9 cellular contexts compared by ENCODE assay signal in genomic region chr21:36065497-36066036, GRCh38. TPM values are rescaled to one million over a fixed set of nuclear protein-coding genes. Genes with fewer than 3 reads are reported as not detected.
DNase-seq lines count a peak whose midpoint lies in the region; ATAC-seq and TF ChIP-seq lines count a peak whose summit lies in the region.
"Had no signal": no experiment of that assay in that cellular context is flagged by ENCODE, and none has a peak within 500 bp of the region (broad histone marks: within the 10 kb centered on the region; RNA-seq: fewer than 3 reads in every experiment).

No MANE protein-coding gene starts in this region.

- peaks cover 0 to 5% (median 3%) of the 10 kb centered on the region in 3 donors for H3K9me3 ChIP-seq in esophagus squamous epithelium

- no peaks in the 10 kb centered on the region for H3K36me3 ChIP-seq in esophagus squamous epithelium

- no peak for TF ChIP-seq CTCF in esophagus squamous epithelium (IDR thresholded peaks at IDR 0.05)

- H3K36me3 Mint-ChIP-seq in activated naive CD4-positive, alpha-beta T cell treated with anti-CD3 and anti-CD28 coated beads, Interleukin-2, amount 50 U/mL, for 72 hours: peaks cover 18 to 20% of the 10 kb centered on the region in 2 donors

- peaks cover 0 to 27% (median 9%) of the 10 kb centered on the region in 3 donors for H3K4me1 ChIP-seq in esophagus squamous epithelium

- H3K27ac Mint-ChIP-seq in activated naive CD4-positive, alpha-beta T cell treated with anti-CD3 and anti-CD28 coated beads, Interleukin-2, amount 50 U/mL, for 72 hours: peak overlapping the region; percentile 9 to 23

- H3K9me3 Mint-ChIP-seq in activated naive CD4-positive, alpha-beta T cell treated with anti-CD3 and anti-CD28 coated beads, Interleukin-2, amount 50 U/mL, for 72 hours: peaks cover 4 to 6% of the 10 kb centered on the region in 2 donors

- DNase-seq in ELR (ENCODE audit: low read depth) (peak; percentile 73), Kasumi-1 (lab: John Stamatoyannopoulos, UW) (peak; percentile 14 to 34), left lobe of liver (ENCODE audit: low spot score) (no peak), esophagus squamous epithelium (lab: John Stamatoyannopoulos, UW) (no peak)
- DNase-seq in activated naive CD4-positive, alpha-beta T cell treated with anti-CD3 and anti-CD28 coated beads, Interleukin-2, amount 50 U/mL, for 72 hours (ENCODE audit: low spot score in 2 of 2): peak in 1 of 2 donors; percentile 13
- DNase-seq in activated T-cell treated with anti-CD3 and anti-CD28 coated beads, Interleukin-2, amount 50 U/mL, for 48 hours: no peak

- ATAC-seq in activated naive CD4-positive, alpha-beta T cell treated with anti-CD3 and anti-CD28 coated beads, Interleukin-2, amount 50 U/mL, for 72 hours: peak; percentile 53 to 79
- peak; percentile 46 for ATAC-seq in left lobe of liver
- no peak for ATAC-seq in GM19397 (IDR thresholded peaks at IDR 0.05; ENCODE audit: unreplicated experiment)
- ATAC-seq: foreskin keratinocyte had no signal

- H3K27me3 ChIP-seq in esophagus squamous epithelium: no peaks in the 10 kb centered on the region
- H3K27me3 ChIP-seq: foreskin keratinocyte had no signal

- peak overlapping the region in 1 of 4 donors; percentile 29 for H3K27ac ChIP-seq in esophagus squamous epithelium
- H3K27ac ChIP-seq: foreskin keratinocyte, parathyroid adenoma had no signal

- 37 to 61% methylated on average over 3 of the region's 3 CpGs for WGBS in esophagus squamous epithelium, 2 donors

- TF ChIP-seq POLR2A in esophagus squamous epithelium (IDR thresholded peaks at IDR 0.05): no peak

- H3K4me3 ChIP-seq in esophagus squamous epithelium: no peak overlapping the region

- intact Hi-C loops in esophagus squamous epithelium (cut with DNase I): no loop called here

RNA-seq across cellular contexts. Expression of gene CBR1, which starts 4.3 kb away (rescaled TPM):
- 10 to 100 TPM; 33.6 to 55.6 TPM for total RNA-seq in activated naive CD4-positive, alpha-beta T cell treated with anti-CD3 and anti-CD28 coated beads, Interleukin-2, amount 50 U/mL, for 72 hours
- total RNA-seq in left lobe of liver (152 TPM), esophagus squamous epithelium (100 to 1,000 TPM; 320 to 932 (median 584) TPM)

RNA-seq across cellular contexts. Expression of gene SETD4, which starts 5.2 kb away (rescaled TPM):
- total RNA-seq in activated naive CD4-positive, alpha-beta T cell treated with anti-CD3 and anti-CD28 coated beads, Interleukin-2, amount 50 U/mL, for 72 hours: 10 to 100 TPM; 16.7 to 21.5 TPM
- total RNA-seq in left lobe of liver: 5.8 TPM
- total RNA-seq in esophagus squamous epithelium: 10 to 100 TPM in 3 of 4 donors, 1 to 10 TPM in 1; 9.9 to 30.1 (median 14.6) TPM

Comparison
In these comparisons a context has a peak if more than half of its experiments do, and no peak if none do; other contexts are left out.
1. DNase-seq: peak in ELR (single experiment) and Kasumi-1 (2 of 2); none in left lobe of liver (single experiment), esophagus squamous epithelium (single experiment) and activated T-cell treated with anti-CD3 and anti-CD28 coated beads, Interleukin-2, amount 50 U/mL, for 48 hours (0 of 2).